12 cellular contexts compared by ENCODE assay signal in genomic region chr4:8731364-8731763, GRCh38.
"Had no signal": no experiment of that assay in that cellular context is flagged by ENCODE, and none has a peak within 500 bp of the region (broad histone marks: within the 10 kb centered on the region; RNA-seq: fewer than 3 reads in every experiment).

No MANE protein-coding gene starts in this region.

- H3K9me3 ChIP-seq: SJSA1 had no signal

- H3K4me3 ChIP-seq: cardiac muscle cell, SJSA1 had no signal

- H3K27ac Mint-ChIP-seq: activated B cell treated with CpG ODN at 0.5 μM for 24 hours; activated naive CD4-positive, alpha-beta T cell treated with anti-CD3 and anti-CD28 coated beads, Interleukin-2, amount 50 U/mL, for 72 hours had no signal

- H3K4me1 ChIP-seq: SJSA1 had no signal

- DNase-seq: activated CD4-positive, alpha-beta T cell treated with anti-CD3 and anti-CD28 coated beads for 48 hours; hippocampal formation; kidney glomerular epithelial cell; stimulated activated CD4-positive, alpha-beta T cell treated with anti-CD3 and anti-CD28 coated beads, Interleukin-2, amount 100 ng/mL, for 48 hours; stimulated activated naive CD4-positive, alpha-beta T cell; T-helper 2 cell; trophoblast cell had no signal

- H3K36me3 ChIP-seq: cardiac muscle cell, SJSA1 had no signal

- H3K4me3 Mint-ChIP-seq: activated B cell treated with CpG ODN at 0.5 μM for 24 hours had no signal

- ATAC-seq: activated naive CD4-positive, alpha-beta T cell treated with anti-CD3 and anti-CD28 coated beads, Interleukin-2, amount 50 U/mL, for 72 hours; esophagus mucosa had no signal

- H3K36me3 Mint-ChIP-seq: activated naive CD4-positive, alpha-beta T cell treated with anti-CD3 and anti-CD28 coated beads, Interleukin-2, amount 50 U/mL, for 72 hours had no signal

- H3K27ac ChIP-seq: cardiac muscle cell, SJSA1 had no signal

- H3K27me3 ChIP-seq: cardiac muscle cell, SJSA1 had no signal
